In genomic region chr20:13222319-13222716, GRCh38 we compare ENCODE assay signal across 7 cellular contexts. TPM values are rescaled to one million over a fixed set of nuclear protein-coding genes. Genes with fewer than 3 reads are reported as not detected.
DNase-seq lines count a peak whose midpoint lies in the region; ATAC-seq and TF ChIP-seq lines count a peak whose summit lies in the region.

No MANE protein-coding gene starts in this region.

- H3K36me3 Mint-ChIP-seq in activated CD4-positive, alpha-beta memory T cell treated with anti-CD3 and anti-CD28 coated beads, Interleukin-2, amount 10 ng/mL, durations not matched to agents 7 days and 5 days (ENCODE audit: low read depth), result peaks cover 2% of the 10 kb centered on the region

- WGBS in aorta, 2 donors, result 16 to 24% methylated on average over 8 of the region's 8 CpGs

- H3K36me3 ChIP-seq in H7 (replicated peaks; ENCODE audit: control insufficient read depth, insufficient read depth, low read length) (no peaks in the 10 kb centered on the region), skeletal muscle satellite cell (ENCODE audit: insufficient read depth, low read length) (no peaks in the 10 kb centered on the region), aorta (ENCODE audit: control insufficient read depth in 1 of 2, insufficient read depth in 2 of 2, low read length in 1 of 2) (no peaks in the 10 kb centered on the region)

- intact Hi-C loops in aorta (cut with DNase I), result no loop called here

- peaks cover 15% of the 10 kb centered on the region for H3K4me1 Mint-ChIP-seq in activated CD4-positive, alpha-beta memory T cell treated with anti-CD3 and anti-CD28 coated beads, Interleukin-2, amount 10 ng/mL, durations not matched to agents 7 days and 5 days

- H3K4me2 ChIP-seq in skeletal muscle satellite cell (ENCODE audit: low read length), result peak overlapping the region; percentile 98

- POLR2A ChIA-PET in activated CD4-positive, alpha-beta memory T cell treated with anti-CD3 and anti-CD28 coated beads, Interleukin-2, amount 10 ng/mL, durations not matched to agents 7 days and 5 days (lab: Charles Lee), result no interaction called here
- POLR2A ChIA-PET in RWPE1 (lab: Yijun Ruan, JAX; ENCODE audit: low non-redundant PET), result no interaction called here

- H3K27ac Mint-ChIP-seq in activated CD4-positive, alpha-beta memory T cell treated with anti-CD3 and anti-CD28 coated beads, Interleukin-2, amount 10 ng/mL, durations not matched to agents 7 days and 5 days, result no peak overlapping the region

- H3K9me3 ChIP-seq in iPS-18c (ENCODE audit: control insufficient read depth, insufficient read depth, low read length) (peaks cover 2% of the 10 kb centered on the region), skeletal muscle satellite cell (replicated peaks; ENCODE audit: low read length) (no peaks in the 10 kb centered on the region), aorta (ENCODE audit: control insufficient read depth, low read length) (peaks cover 2% of the 10 kb centered on the region)

- H3K27me3 ChIP-seq in H7 (ENCODE audit: control insufficient read depth, insufficient read depth, low read length) (peaks cover 61% of the 10 kb centered on the region), skeletal muscle satellite cell (ENCODE audit: control insufficient read depth, insufficient read depth, low read length) (peaks cover 49% of the 10 kb centered on the region), aorta (ENCODE audit: control insufficient read depth in 1 of 2, insufficient read depth in 2 of 2, low read length in 1 of 2) (no peaks in the 10 kb centered on the region)

- no peak for ATAC-seq in aorta (ENCODE audit: low FRiP score)
- no peak for ATAC-seq in HG02870 (IDR thresholded peaks at IDR 0.05; ENCODE audit: unreplicated experiment)

- H3K4me1 ChIP-seq in skeletal muscle satellite cell (ENCODE audit: control insufficient read depth, insufficient read depth, low read length) (peaks cover 18% of the 10 kb centered on the region), aorta (ENCODE audit: control insufficient read depth in 1 of 2, insufficient read depth in 2 of 2, low read length in 2 of 2) (no peaks in the 10 kb centered on the region)

- peak; percentile 49 for DNase-seq in H7
- no peak for DNase-seq in activated CD4-positive, alpha-beta memory T cell treated with anti-CD3 and anti-CD28 coated beads, Interleukin-2, amount 10 ng/mL, durations not matched to agents 7 days and 5 days
- no peak for DNase-seq in RWPE1 (ENCODE audit: low spot score)
- DNase-seq in aorta, result no peak

- H3K27me3 Mint-ChIP-seq in activated CD4-positive, alpha-beta memory T cell treated with anti-CD3 and anti-CD28 coated beads, Interleukin-2, amount 10 ng/mL, durations not matched to agents 7 days and 5 days, result peaks cover 66% of the 10 kb centered on the region

- H3K9ac ChIP-seq in skeletal muscle satellite cell (ENCODE audit: low read depth, low read length), result no peak overlapping the region

- H3K4me3 ChIP-seq in H7 (ENCODE audit: insufficient read depth, low read depth, low read length) (peak overlapping the region; percentile 59), iPS-18c (ENCODE audit: insufficient read depth, low read depth, low read length) (peak overlapping the region; percentile 76), skeletal muscle satellite cell (ENCODE audit: low read length) (no peak overlapping the region), aorta (ENCODE audit: low read length in 2 of 2) (peak overlapping the region in 1 of 2 donors; percentile 97)

- peak overlapping the region; percentile 63 for H3K4me3 Mint-ChIP-seq in activated CD4-positive, alpha-beta memory T cell treated with anti-CD3 and anti-CD28 coated beads, Interleukin-2, amount 10 ng/mL, durations not matched to agents 7 days and 5 days

- CTCF ChIA-PET in activated CD4-positive, alpha-beta memory T cell treated with anti-CD3 and anti-CD28 coated beads, Interleukin-2, amount 10 ng/mL, durations not matched to agents 7 days and 5 days (lab: Charles Lee), result interaction anchor here (1.1 kb wide), 1 partner anchor 324 kb away, joined by 4 read pairs; no protein-coding TSS in a partner anchor
- CTCF ChIA-PET in RWPE1 (lab: Yijun Ruan, JAX), result interaction anchor here (1.4 kb wide), 1 partner anchor 103 kb away, joined by 3 read pairs; no protein-coding TSS in a partner anchor

- H3K27ac ChIP-seq in RWPE1, result no peak overlapping the region
- H3K27ac ChIP-seq in aorta (ENCODE audit: low read depth in 1 of 2, low read length in 2 of 2), result no peak overlapping the region

- TF ChIP-seq CTCF in RWPE1 (conservative IDR thresholded peaks at IDR 0.05; ENCODE audit: low read depth), result no peak

- peaks cover 4% of the 10 kb centered on the region for H3K9me3 Mint-ChIP-seq in activated CD4-positive, alpha-beta memory T cell treated with anti-CD3 and anti-CD28 coated beads, Interleukin-2, amount 10 ng/mL, durations not matched to agents 7 days and 5 days

RNA-seq across cellular contexts. Expression of gene ISM1, which starts 1.2 kb away (rescaled TPM):
- 0.63 TPM in 1 of 2 replicates, not detected in the other for total RNA-seq in H7 (2014; rRNA removed; shearing (Covaris generic))
- total RNA-seq in activated CD4-positive, alpha-beta memory T cell treated with anti-CD3 and anti-CD28 coated beads, Interleukin-2, amount 10 ng/mL, durations not matched to agents 7 days and 5 days, result not detected
- 0.51 and 0.87 TPM in 2 replicates for total RNA-seq in skeletal muscle satellite cell (2012; rRNA removed)
- 10 to 100 TPM; 42.9 to 94.9 TPM for total RNA-seq in aorta
- polyA plus RNA-seq in aorta, result 1 to 10 TPM; 2.0 to 5.4 TPM

Comparison
In these comparisons a context has a peak if more than half of its experiments do, and no peak if none do; other contexts are left out.
1. RNA of gene ISM1, which starts 1.2 kb away (total RNA-seq): 42.9 to 94.9 TPM in aorta; not detected in activated CD4-positive, alpha-beta memory T cell treated with anti-CD3 and anti-CD28 coated beads, Interleukin-2, amount 10 ng/mL, durations not matched to agents 7 days and 5 days and 0.63 TPM in H7; every median in the first group is over 10 times any median in the second.